29 cellular contexts compared by ENCODE assay signal in the genomic region with DNA sequence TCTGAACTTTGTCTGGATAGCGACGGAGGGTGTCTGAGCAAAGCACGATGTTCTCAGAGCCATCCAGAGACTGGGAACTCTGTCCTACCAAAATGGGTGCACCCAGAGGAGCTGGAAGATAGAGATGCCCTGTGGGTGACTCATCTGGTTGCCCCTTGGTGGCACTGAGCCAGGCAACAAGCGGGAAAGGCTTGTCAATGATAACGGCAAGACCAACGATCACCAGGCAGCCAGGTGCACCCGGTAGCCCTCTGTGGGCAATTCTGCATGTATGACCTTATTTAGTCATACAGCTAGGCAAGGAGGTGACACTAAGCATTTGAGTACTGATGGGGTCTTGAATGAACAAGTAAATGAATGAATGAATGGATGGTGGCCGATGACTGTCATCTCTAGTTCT. TPM values are rescaled to one million over a fixed set of nuclear protein-coding genes. Genes with fewer than 3 reads are reported as not detected.
DNase-seq lines count a peak whose midpoint lies in the region; ATAC-seq and TF ChIP-seq lines count a peak whose summit lies in the region.
"Had no signal": no experiment of that assay in that cellular context is flagged by ENCODE, and none has a peak within 500 bp of the region (broad histone marks: within the 10 kb centered on the region; RNA-seq: fewer than 3 reads in every experiment).

No MANE protein-coding gene starts in this region.

- peak; percentile 26 for DNase-seq in Right ventricle myocardium inferior (ENCODE audit: missing footprints)
- DNase-seq in heart right ventricle, result no peak
- peak; percentile 30 for DNase-seq in NCI-H1105 (lab: John Stamatoyannopoulos, UW)
- DNase-seq in coronary artery (ENCODE audit: low spot score), result no peak
- DNase-seq in lower lobe of right lung, result no peak
- DNase-seq in NCI-H345 (lab: John Stamatoyannopoulos, UW), result no peak
- DNase-seq: activated B cell treated with CpG ODN at 0.5 μM for 24 hours; activated CD4-positive, alpha-beta T cell treated with anti-CD3 and anti-CD28 coated beads, Interleukin-2, amount 50 U/mL, for 1 hour; activated T-cell treated with anti-CD3 and anti-CD28 coated beads, Interleukin-2, amount 50 U/mL, for 48 hours; C1 segment of cervical spinal cord; Caco-2; EL; GM23248; islet precursor cell; midbrain; naive thymus-derived CD4-positive, alpha-beta T cell; NCI-H187; NCI-H2227 treated with DMSO at 0.1 percent for 48 hours; NCI-H774; stimulated activated CD4-positive, alpha-beta T cell treated with anti-CD3 and anti-CD28 coated beads, Interleukin-1b, Interleukin-23, amount 100 ng/mL, for 48 hours; stimulated activated CD8-positive, alpha-beta memory T cell treated with anti-CD3 and anti-CD28 coated beads, Interleukin-4, amount 100 ng/mL, for 48 hours; stomach; transverse colon had no signal

- ATAC-seq in Right ventricle myocardium inferior (no peak), heart right ventricle (no peak), lower lobe of right lung (no peak), HG02870 (IDR thresholded peaks at IDR 0.05; ENCODE audit: unreplicated experiment) (no peak), HG03457 (IDR thresholded peaks at IDR 0.05; ENCODE audit: unreplicated experiment) (no peak)
- ATAC-seq: gastroesophageal sphincter; HepG2; left ventricle myocardium superior; naive thymus-derived CD4-positive, alpha-beta T cell had no signal

- intact Hi-C loops in Right ventricle myocardium inferior (cut with DNase I), result loop anchor here (5.0 kb wide), 1 partner anchor 143 kb away; no protein-coding TSS in a partner anchor
- intact Hi-C loops in heart right ventricle (cut with DNase I), result loop anchor here in 9 of 10 donors (5.0 to 10.0 kb wide), 5 partner anchors 38 to 163 kb away; a partner anchor contains a TSS
- intact Hi-C loops in lower lobe of right lung (cut with DNase I), result no loop called here

- H3K4me3 ChIP-seq in heart right ventricle (no peak overlapping the region), coronary artery (peak overlapping the region; percentile 12), lower lobe of right lung (no peak overlapping the region)
- H3K4me3 ChIP-seq: gastroesophageal sphincter, GM23248, skin epidermis, stomach, transverse colon had no signal

- H3K9me3 ChIP-seq in heart right ventricle, result no peaks in the 10 kb centered on the region
- H3K9me3 ChIP-seq in lower lobe of right lung, result no peaks in the 10 kb centered on the region
- H3K9me3 ChIP-seq: Caco-2, gastroesophageal sphincter, stomach, transverse colon had no signal

- no peak for TF ChIP-seq CTCF in heart right ventricle (IDR thresholded peaks at IDR 0.05)
- no peak for TF ChIP-seq CTCF in coronary artery (IDR thresholded peaks at IDR 0.05)
- no peak for TF ChIP-seq CTCF in lower lobe of right lung (IDR thresholded peaks at IDR 0.05)

- H3K36me3 ChIP-seq in heart right ventricle (no peaks in the 10 kb centered on the region), lower lobe of right lung (no peaks in the 10 kb centered on the region)
- H3K36me3 ChIP-seq: gastroesophageal sphincter, stomach, transverse colon had no signal

- H3K27me3 ChIP-seq in heart right ventricle, result peaks cover 0 to 55% (median 11%) of the 10 kb centered on the region in 7 donors
- peaks cover 27% of the 10 kb centered on the region for H3K27me3 ChIP-seq in lower lobe of right lung (ENCODE audit: low read depth)
- H3K27me3 ChIP-seq: gastroesophageal sphincter had no signal

- 73 to 79% methylated on average over 8 of the region's 8 CpGs for WGBS in heart right ventricle, 2 donors

- H3K4me1 ChIP-seq in heart right ventricle (peaks cover 10 to 66% (median 42%) of the 10 kb centered on the region in 9 donors), lower lobe of right lung (peaks cover 47% of the 10 kb centered on the region)

- H3K27ac ChIP-seq in heart right ventricle, result no peak overlapping the region
- peak overlapping the region in 1 of 2 donors; percentile 95 for H3K27ac ChIP-seq in coronary artery
- no peak overlapping the region for H3K27ac ChIP-seq in lower lobe of right lung
- H3K27ac ChIP-seq: GM23248, transverse colon had no signal

RNA-seq across cellular contexts. Expression of a gene that starts 2.8 kb away (rescaled TPM):
- total RNA-seq in Right ventricle myocardium inferior, result 29.9 TPM
- 10 to 100 TPM; 14.2 to 65.0 (median 22.0) TPM for total RNA-seq in heart right ventricle
- polyA plus RNA-seq in heart right ventricle, result 10 to 100 TPM; 65.8 to 99.8 TPM
- 83.3 TPM for total RNA-seq in lower lobe of right lung
- total RNA-seq: activated B cell treated with CpG ODN at 0.5 μM for 24 hours, Caco-2 had no signal
- polyA plus RNA-seq: naive thymus-derived CD4-positive, alpha-beta T cell had no signal

RNA-seq across cellular contexts. Expression of a gene that starts 58.5 kb away (rescaled TPM):
- total RNA-seq in Right ventricle myocardium inferior, result 8.7 TPM
- total RNA-seq in heart right ventricle, result 10 to 100 TPM in 5 of 10 donors, 1 to 10 TPM in 5; 6.1 to 17.3 (median 9.9) TPM
- polyA plus RNA-seq in heart right ventricle, result 1 to 10 TPM; 5.0 to 6.6 TPM
- 48.6 TPM for total RNA-seq in lower lobe of right lung

Comparison
In these comparisons a context has a peak if more than half of its experiments do, and no peak if none do; other contexts are left out.
1. DNase-seq: peak in Right ventricle myocardium inferior (single experiment) and NCI-H1105 (single experiment); none in heart right ventricle (0 of 2), coronary artery (single experiment), lower lobe of right lung (single experiment) and NCI-H345 (single experiment).